23 cellular contexts compared by ENCODE assay signal in the genomic region with DNA sequence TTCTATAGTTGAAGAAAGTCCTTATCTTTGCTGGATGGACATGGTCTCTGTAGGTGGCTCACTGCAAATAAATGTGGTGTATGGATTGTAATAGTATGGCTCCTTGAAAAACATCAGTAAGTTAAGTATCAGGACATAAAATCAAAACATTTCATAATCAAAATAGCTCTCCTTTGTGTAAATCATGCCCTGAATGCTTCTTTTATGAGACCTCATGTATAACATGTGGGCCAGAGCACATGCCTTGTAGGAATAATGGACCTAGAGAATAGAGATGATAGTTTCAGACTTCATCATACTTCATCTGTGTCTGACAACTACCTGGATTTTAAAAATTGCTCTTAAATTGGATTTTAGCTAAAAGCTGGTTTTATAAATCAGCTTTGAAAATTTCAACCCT.
"Had no signal": no experiment of that assay in that cellular context is flagged by ENCODE, and none has a peak within 500 bp of the region (broad histone marks: within the 10 kb centered on the region; RNA-seq: fewer than 3 reads in every experiment).

No MANE protein-coding gene starts in this region.

- ATAC-seq: activated CD8-positive, alpha-beta T cell treated with anti-CD3 and anti-CD28 coated beads for 36 hours; activated T-cell treated with anti-CD3 and anti-CD28 coated beads, Interleukin-2, amount 50 U/mL, for 4 hours; activated T-helper 17 cell treated with anti-CD3 and anti-CD28 coated beads, Interleukin-2, amount 50 U/mL, for 72 hours; left ventricle myocardium superior; naive thymus-derived CD4-positive, alpha-beta T cell; pancreas; psoas muscle had no signal

- H3K9me3 ChIP-seq: breast epithelium, pancreas, psoas muscle, tibial artery had no signal

- H3K4me3 Mint-ChIP-seq: activated B cell treated with CpG ODN at 0.5 μM for 24 hours; activated CD8-positive, alpha-beta T cell treated with anti-CD3 and anti-CD28 coated beads for 36 hours; activated T-cell treated with anti-CD3 and anti-CD28 coated beads, Interleukin-2, amount 50 U/mL, for 4 hours; activated T-helper 17 cell treated with anti-CD3 and anti-CD28 coated beads, Interleukin-2, amount 50 U/mL, for 72 hours; mesothelial cell of epicardium; naive thymus-derived CD4-positive, alpha-beta T cell; T-helper 2 cell treated with Interferon-gamma antibody and Interleukin-4, amounts not matched to agents 5 μg/mL and 100 μg/mL, for 36 hours had no signal

- DNase-seq: activated B cell treated with CpG ODN at 0.5 μM for 24 hours; activated CD4-positive, alpha-beta T cell treated with anti-CD3 and anti-CD28 coated beads, Interleukin-2, amount 50 U/mL, for 1 hour; activated CD8-positive, alpha-beta T cell treated with anti-CD3 and anti-CD28 coated beads for 36 hours; activated gamma-delta T cell treated with Interleukin-2 at 50 U/mL for 16 hours; activated naive CD4-positive, alpha-beta T cell treated with anti-CD3 and anti-CD28 coated beads, Interleukin-2, amount 50 U/mL, for 16 hours; activated T-cell treated with anti-CD3 and anti-CD28 coated beads, Interleukin-2, amount 50 U/mL, for 4 hours; central memory CD4-positive, alpha-beta T cell; effector CD8-positive, alpha-beta T cell; islet precursor cell; left ventricle myocardium superior; naive thymus-derived CD4-positive, alpha-beta T cell; pancreas; psoas muscle; spleen; stimulated activated naive CD4-positive, alpha-beta T cell; T-helper 1 cell; tibial artery had no signal

- H3K27me3 Mint-ChIP-seq: activated B cell treated with CpG ODN at 0.5 μM for 24 hours; activated CD8-positive, alpha-beta T cell treated with anti-CD3 and anti-CD28 coated beads for 36 hours; activated T-helper 17 cell treated with anti-CD3 and anti-CD28 coated beads, Interleukin-2, amount 50 U/mL, for 72 hours; naive thymus-derived CD4-positive, alpha-beta T cell had no signal

- H3K36me3 ChIP-seq: breast epithelium, right atrium auricular region had no signal

- H3K4me3 ChIP-seq: breast epithelium, pancreas, psoas muscle, right atrium auricular region, spleen, suprapubic skin, tibial artery had no signal

- H3K27ac Mint-ChIP-seq: activated B cell treated with CpG ODN at 0.5 μM for 24 hours; activated CD8-positive, alpha-beta T cell treated with anti-CD3 and anti-CD28 coated beads for 36 hours; activated T-helper 17 cell treated with anti-CD3 and anti-CD28 coated beads, Interleukin-2, amount 50 U/mL, for 72 hours; mesothelial cell of epicardium; T-helper 2 cell treated with Interferon-gamma antibody and Interleukin-4, amounts not matched to agents 5 μg/mL and 100 μg/mL, for 36 hours had no signal

- H3K27ac ChIP-seq: breast epithelium, pancreas, psoas muscle, spleen, suprapubic skin, tibial artery had no signal

- H3K9me3 Mint-ChIP-seq: activated B cell treated with CpG ODN at 0.5 μM for 24 hours; activated CD8-positive, alpha-beta T cell treated with anti-CD3 and anti-CD28 coated beads for 36 hours; activated T-cell treated with anti-CD3 and anti-CD28 coated beads, Interleukin-2, amount 50 U/mL, for 4 hours; T-helper 2 cell treated with Interferon-gamma antibody and Interleukin-4, amounts not matched to agents 5 μg/mL and 100 μg/mL, for 36 hours had no signal

- H3K27me3 ChIP-seq: breast epithelium, pancreas, right atrium auricular region, spleen, suprapubic skin, tibial artery had no signal

- H3K4me1 ChIP-seq: breast epithelium, psoas muscle, right atrium auricular region, suprapubic skin, tibial artery had no signal
